Comparison of ENCODE assay signal across 32 cellular contexts in the genomic region with DNA sequence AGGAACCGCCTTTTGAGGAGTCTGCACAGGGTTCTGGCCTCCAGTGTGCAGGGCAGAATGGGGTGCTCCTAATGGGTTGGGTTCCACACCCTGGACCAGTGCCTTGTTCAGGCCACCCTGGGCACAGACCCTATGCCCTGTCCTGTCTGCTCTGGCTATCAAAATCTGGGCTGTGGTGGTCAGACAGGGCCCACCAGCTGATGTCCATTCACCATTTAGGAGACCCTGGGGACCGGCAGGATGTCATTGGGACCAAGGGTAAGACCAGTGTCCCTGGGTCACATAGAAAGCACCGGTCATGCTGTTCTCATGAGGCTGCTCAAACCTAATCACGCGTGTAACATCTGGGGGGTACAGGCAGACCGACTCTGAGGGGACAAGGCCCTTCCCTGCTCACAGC. TPM values are rescaled to one million over a fixed set of nuclear protein-coding genes. Genes with fewer than 3 reads are reported as not detected.
"Had no signal": no experiment of that assay in that cellular context is flagged by ENCODE, and none has a peak within 500 bp of the region (broad histone marks: within the 10 kb centered on the region; RNA-seq: fewer than 3 reads in every experiment).

No MANE protein-coding gene starts in this region.

- H3K4me1 Mint-ChIP-seq: mesothelial cell of epicardium; naive B cell; neural crest cell; stimulated activated effector memory CD8-positive, alpha-beta T cell treated with anti-CD3 and anti-CD28 coated beads, Interleukin-12 subunit alpha, Interleukin-12 subunit beta, amount 100 ng/mL, for 72 hours had no signal

- H3K4me3 ChIP-seq: colonic mucosa, esophagus squamous epithelium, heart right ventricle, left lung, mucosa of descending colon, ovary, psoas muscle, sigmoid colon, stomach, thyroid gland had no signal

- H3K9me3 ChIP-seq: colonic mucosa, mucosa of descending colon, psoas muscle, sigmoid colon, thyroid gland had no signal

- H3K4me3 Mint-ChIP-seq: dendritic cell treated with granulocyte-macrophage colony-stimulating factor and Interleukin-4, amounts not matched to agents 40 ng/mL and 50 ng/mL, for 4 days; mesothelial cell of epicardium; naive B cell; natural killer cell treated with Interleukin-12 subunit alpha and Interleukin-12 subunit beta and Interleukin-15 and Interleukin-18, amount 100 ng/mL, for 72 hours; neural crest cell; stimulated activated effector memory CD8-positive, alpha-beta T cell treated with anti-CD3 and anti-CD28 coated beads, Interleukin-12 subunit alpha, Interleukin-12 subunit beta, amount 100 ng/mL, for 72 hours had no signal

- H3K9me3 Mint-ChIP-seq: dendritic cell treated with granulocyte-macrophage colony-stimulating factor and Interleukin-4, amounts not matched to agents 40 ng/mL and 50 ng/mL, for 4 days; natural killer cell treated with Interleukin-12 subunit alpha and Interleukin-12 subunit beta and Interleukin-15 and Interleukin-18, amount 100 ng/mL, for 72 hours; neural crest cell; stimulated activated effector memory CD8-positive, alpha-beta T cell treated with anti-CD3 and anti-CD28 coated beads, Interleukin-12 subunit alpha, Interleukin-12 subunit beta, amount 100 ng/mL, for 72 hours had no signal

- H3K27me3 ChIP-seq: colonic mucosa, ovary, sigmoid colon, thyroid gland had no signal

- H3K27me3 Mint-ChIP-seq: natural killer cell treated with Interleukin-12 subunit alpha and Interleukin-12 subunit beta and Interleukin-15 and Interleukin-18, amount 100 ng/mL, for 72 hours had no signal

- DNase-seq: colonic mucosa; effector CD8-positive, alpha-beta T cell; esophagus squamous epithelium; foreskin melanocyte; glutamatergic neuron; heart right ventricle; hippocampal formation; left cardiac atrium; left lung; mesenchymal stem cell; mucosa of descending colon; naive B cell; ovary; psoas muscle; right cardiac atrium; sigmoid colon; stimulated activated CD4-positive, alpha-beta T cell treated with anti-CD3 and anti-CD28 coated beads, Interleukin-2, amount 100 ng/mL, for 24 hours; stimulated activated CD4-positive, alpha-beta T cell treated with anti-CD3 and anti-CD28 coated beads, Interleukin-4, amount 100 ng/mL, for 24 hours; stimulated activated naive CD4-positive, alpha-beta T cell treated with Interleukin-2 at 50 U/mL for 16 hours; stomach; thyroid gland; trophoblast cell had no signal

- H3K36me3 ChIP-seq: colonic mucosa, esophagus squamous epithelium, heart right ventricle, left lung, ovary, sigmoid colon, stomach, thyroid gland had no signal

- H3K27ac Mint-ChIP-seq: dendritic cell treated with granulocyte-macrophage colony-stimulating factor and Interleukin-4, amounts not matched to agents 40 ng/mL and 50 ng/mL, for 4 days; mesothelial cell of epicardium; natural killer cell treated with Interleukin-12 subunit alpha and Interleukin-12 subunit beta and Interleukin-15 and Interleukin-18, amount 100 ng/mL, for 72 hours; stimulated activated effector memory CD8-positive, alpha-beta T cell treated with anti-CD3 and anti-CD28 coated beads, Interleukin-12 subunit alpha, Interleukin-12 subunit beta, amount 100 ng/mL, for 72 hours had no signal

- H3K4me1 ChIP-seq: colonic mucosa, esophagus squamous epithelium, heart right ventricle, left lung, psoas muscle, sigmoid colon, stomach, thyroid gland had no signal

- ATAC-seq: heart right ventricle; left cardiac atrium; left lung; mucosa of descending colon; natural killer cell treated with Interleukin-12 subunit alpha and Interleukin-12 subunit beta and Interleukin-15 and Interleukin-18, amount 100 ng/mL, for 72 hours; psoas muscle; right cardiac atrium; stimulated activated effector memory CD8-positive, alpha-beta T cell treated with anti-CD3 and anti-CD28 coated beads, Interleukin-12 subunit alpha, Interleukin-12 subunit beta, amount 100 ng/mL, for 72 hours had no signal

- H3K27ac ChIP-seq: colonic mucosa, esophagus squamous epithelium, heart right ventricle, left lung, ovary, psoas muscle, sigmoid colon, stomach, thyroid gland had no signal

- H3K36me3 Mint-ChIP-seq: mesothelial cell of epicardium; naive B cell; natural killer cell treated with Interleukin-12 subunit alpha and Interleukin-12 subunit beta and Interleukin-15 and Interleukin-18, amount 100 ng/mL, for 72 hours had no signal

RNA-seq across cellular contexts. Expression of gene PARVG, which starts 37.3 kb away (rescaled TPM):
- total RNA-seq: epithelial cell of proximal tubule, kidney epithelial cell, lung microvascular endothelial cell, renal cortical epithelial cell had no signal
- polyA plus RNA-seq: endothelial cell of umbilical vein had no signal
